ENCODE assay signal across 8 cellular contexts in the genomic region with DNA sequence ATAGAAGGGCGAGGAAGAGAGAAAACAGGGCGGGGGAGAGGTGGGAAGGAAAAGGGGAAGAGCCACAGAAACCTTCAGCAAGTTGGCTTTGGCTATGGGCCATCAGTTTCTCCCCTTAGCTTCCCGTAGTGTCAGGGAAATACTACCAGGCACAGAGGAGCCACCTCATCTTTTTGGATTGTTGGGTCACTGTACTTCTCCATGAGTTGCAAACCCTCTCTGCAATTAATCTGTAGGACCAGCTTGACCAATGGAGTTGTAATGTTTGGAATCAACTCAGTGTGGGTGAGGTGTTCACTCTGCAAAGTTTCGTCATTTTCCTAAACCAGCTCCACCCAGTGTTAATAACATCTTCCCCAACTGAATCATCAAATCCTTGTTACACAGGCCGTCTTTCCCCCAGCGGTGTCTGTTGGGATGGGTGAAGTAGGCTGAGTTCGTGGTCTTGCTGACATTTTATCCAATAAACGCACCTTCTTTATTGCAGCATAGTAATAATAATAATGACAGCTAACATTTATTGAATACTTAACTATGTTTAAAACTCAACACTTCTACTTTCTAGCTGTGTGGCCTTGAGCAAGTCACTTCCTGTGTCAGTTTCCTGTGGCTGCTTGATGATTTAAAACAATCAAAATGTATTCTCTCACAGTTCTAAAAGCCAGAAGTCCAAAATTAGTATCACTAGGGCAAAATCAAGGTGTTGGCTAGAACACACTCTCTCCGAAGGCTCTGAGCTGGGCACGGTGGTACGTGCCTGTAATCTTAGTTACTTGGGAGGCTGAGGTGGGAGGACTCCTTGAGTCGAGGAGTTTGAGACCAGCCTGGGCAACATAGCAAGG. TPM values are rescaled to one million over a fixed set of nuclear protein-coding genes. Genes with fewer than 3 reads are reported as not detected.
DNase-seq lines count a peak whose midpoint lies in the region; TF ChIP-seq lines count a peak whose summit lies in the region.

No MANE protein-coding gene starts in this region.

- no peak overlapping the region; the same call in 1 of the 2 replicates for H3K9ac ChIP-seq in SK-N-SH

- TF ChIP-seq CTCF in SK-N-SH (IDR thresholded peaks at IDR 0.05) = no peak

- POLR2A ChIA-PET in SK-N-SH (lab: Yijun Ruan, JAX) = no interaction called here

- peaks cover 12% of the 10 kb centered on the region for H3F3A ChIP-seq in SK-N-SH (replicated peaks; ENCODE audit: insufficient read depth)

- CTCF ChIA-PET in SK-N-SH (lab: Yijun Ruan, JAX) = interaction anchor here (0.8 to 1.6 kb wide), 3 partner anchors 35 to 43 kb away, joined by 3 to 9 read pairs (median 3); no protein-coding TSS in a partner anchor

- H3K79me2 ChIP-seq in SK-N-SH (ENCODE audit: insufficient read depth) = no peaks in the 10 kb centered on the region

- no peak overlapping the region for H3K4me3 ChIP-seq in SK-N-SH (ENCODE audit: low read depth in 2 of 2, low read length in 1 of 2)
- H3K4me3 ChIP-seq in skeletal muscle cell (ENCODE audit: low read depth, low read length) = no peak overlapping the region

- H3K4me2 ChIP-seq in SK-N-SH = peak overlapping the region; percentile 30; the same call in 1 of the 2 replicates

- DNase-seq in SIG-M5 treated with dmso at 0.1 percent for 504 hours (lab: John Stamatoyannopoulos, UW; ENCODE audit: unreplicated experiment) (peak; percentile 75), SIG-M5 (lab: John Stamatoyannopoulos, UW) (no peak), SK-N-SH (no peak), epithelial cell of prostate (ENCODE audit: low read depth, low spot score) (peak; percentile 92), skeletal muscle cell (ENCODE audit: low read depth) (peak; percentile 88), NCI-H2227 (lab: John Stamatoyannopoulos, UW; ENCODE audit: unreplicated experiment) (no peak), middle frontal gyrus (ENCODE audit: extremely low spot score, low spot score) (no peak), hypothalamus (lab: John Stamatoyannopoulos, UW) (no peak)

- H3K36me3 ChIP-seq in SK-N-SH (replicated peaks in 1 of 2; ENCODE audit: control insufficient read depth in 1 of 2, insufficient read depth in 2 of 2, low read length in 1 of 2) = no peaks in the 10 kb centered on the region

- peaks cover 0 to 10% of the 10 kb centered on the region in 2 experiments; a peak in 2 of 4 replicates for H3K4me1 ChIP-seq in SK-N-SH (ENCODE audit: control insufficient read depth in 1 of 2, insufficient read depth in 2 of 2, low read depth in 1 of 2, low read length in 1 of 2)

- no peak for TF ChIP-seq EP300 in SK-N-SH (IDR thresholded peaks at IDR 0.05; ENCODE audit: borderline replicate concordance in 1 of 2, low read depth in 1 of 2, low read length in 1 of 2)

- H3K9me3 ChIP-seq in SK-N-SH = no peaks in the 10 kb centered on the region

- H2AFZ ChIP-seq in SK-N-SH (ENCODE audit: low read depth) = peak overlapping the region; percentile 64; the same call in 1 of the 2 replicates

- no peak for TF ChIP-seq RAD21 in SK-N-SH (IDR thresholded peaks at IDR 0.05; ENCODE audit: low read length)

- H4K20me1 ChIP-seq in SK-N-SH (ENCODE audit: insufficient read depth) = no peaks in the 10 kb centered on the region

- 67% methylated on average over 12 of the region's 12 CpGs for WGBS in SK-N-SH (ENCODE audit: low lambda C conversion rate)

- H3K27me3 ChIP-seq in SK-N-SH (ENCODE audit: insufficient read depth) = no peaks in the 10 kb centered on the region

- H3K9me2 ChIP-seq in SK-N-SH = no peaks in the 10 kb centered on the region

- peak overlapping the region in 1 of 2 experiments; percentile 58; a peak in 2 of 4 replicates for H3K27ac ChIP-seq in SK-N-SH (ENCODE audit: low read depth in 2 of 2, low read length in 1 of 2)
- H3K27ac ChIP-seq in epithelial cell of prostate = peak overlapping the region; percentile 99

TF ChIP-seq in SK-N-SH, 30 proteins besides CTCF, POLR2A, EP300 and RAD21:
- no peak for TF ChIP-seq NRF1 (IDR thresholded peaks at IDR 0.05; ENCODE audit: low read depth, low read length)

RNA-seq across cellular contexts. Expression of a gene that starts 8.1 kb away (rescaled TPM):
- 16.9 and 23.0 TPM in 2 replicates for polyA plus RNA-seq in SK-N-SH (2012; rRNA removed)
- polyA plus RNA-seq in SK-N-SH (2012; cell fraction: cytosol; rRNA removed) = 20.3 and 20.5 TPM in 2 replicates
- 6.1 and 10.8 TPM in 2 replicates for polyA plus RNA-seq in SK-N-SH (2012; cell fraction: nucleus; rRNA removed)

RNA-seq across cellular contexts. Expression of a gene that starts 11.7 kb away (rescaled TPM):
- 19.0 and 37.3 TPM in 2 replicates for polyA plus RNA-seq in SK-N-SH (2012; rRNA removed)
- 27.3 and 33.6 TPM in 2 replicates for polyA plus RNA-seq in SK-N-SH (2012; cell fraction: cytosol; rRNA removed)
- polyA plus RNA-seq in SK-N-SH (2012; cell fraction: nucleus; rRNA removed) = 58.3 and 84.4 TPM in 2 replicates

RNA-seq across cellular contexts. Expression of a gene that starts 55.2 kb away (rescaled TPM):
- 5.2 and 5.4 TPM in 2 replicates for polyA plus RNA-seq in SK-N-SH (2012; rRNA removed)
- polyA plus RNA-seq in SK-N-SH (2012; cell fraction: cytosol; rRNA removed) = 2.1 and 3.2 TPM in 2 replicates
- polyA plus RNA-seq in SK-N-SH (2012; cell fraction: nucleus; rRNA removed) = 7.3 and 8.9 TPM in 2 replicates

Comparison
In these comparisons a context has a peak if more than half of its experiments do, and no peak if none do; other contexts are left out.
1. DNase-seq: peak in SIG-M5 treated with dmso at 0.1 percent for 504 hours (single experiment), epithelial cell of prostate (single experiment) and skeletal muscle cell (single experiment); none in SIG-M5 (single experiment), SK-N-SH (single experiment), NCI-H2227 (single experiment), middle frontal gyrus (single experiment) and hypothalamus (0 of 51).